27 cellular contexts compared by ENCODE assay signal in genomic region chr22:43693245-43693644, GRCh38.
"Had no signal": no experiment of that assay in that cellular context is flagged by ENCODE, and none has a peak within 500 bp of the region (broad histone marks: within the 10 kb centered on the region; RNA-seq: fewer than 3 reads in every experiment).

No MANE protein-coding gene starts in this region.

- H2AFZ ChIP-seq: hepatocyte had no signal

- ATAC-seq: effector memory CD8-positive, alpha-beta T cell; esophagus mucosa; gastrocnemius medialis; heart left ventricle; left cardiac atrium; left lung; left ventricle myocardium superior; lower lobe of right lung; mucosa of descending colon had no signal

- DNase-seq: colonic mucosa; cortex of kidney; effector CD8-positive, alpha-beta T cell; effector memory CD8-positive, alpha-beta T cell; endodermal cell; erythroblast; esophagus squamous epithelium; foreskin fibroblast; foreskin melanocyte; gastrocnemius medialis; heart left ventricle; hypothalamus; immature natural killer cell; left cardiac atrium; left lung; left ventricle myocardium superior; lower lobe of right lung; mesenchymal stem cell; mucosa of descending colon; naive B cell had no signal

- H3K27me3 ChIP-seq: colonic mucosa, esophagus squamous epithelium, gastrocnemius medialis, heart left ventricle, hepatocyte, left lung had no signal

- H3K9me3 ChIP-seq: colonic mucosa, esophagus squamous epithelium, gastrocnemius medialis, left lung, lower lobe of right lung, mucosa of descending colon had no signal

- H3K4me1 ChIP-seq: colonic mucosa, esophagus squamous epithelium, gastrocnemius medialis, heart left ventricle, left lung, lower lobe of right lung had no signal

- H3K9me3 Mint-ChIP-seq: dendritic cell treated with granulocyte-macrophage colony-stimulating factor and Interleukin-4, amounts not matched to agents 40 ng/mL and 50 ng/mL, for 4 days; endodermal cell; mesothelial cell of epicardium had no signal

- H3K4me3 ChIP-seq: colonic mucosa, esophagus squamous epithelium, gastrocnemius medialis, heart left ventricle, hepatocyte, left lung, lower lobe of right lung, mucosa of descending colon had no signal

- H3K27ac Mint-ChIP-seq: dendritic cell treated with granulocyte-macrophage colony-stimulating factor and Interleukin-4, amounts not matched to agents 40 ng/mL and 50 ng/mL, for 4 days; effector memory CD8-positive, alpha-beta T cell; endodermal cell; immature natural killer cell; mesothelial cell of epicardium; naive B cell had no signal

- H3K36me3 Mint-ChIP-seq: mesothelial cell of epicardium had no signal

- H3K4me2 ChIP-seq: hepatocyte had no signal

- H3K4me3 Mint-ChIP-seq: dendritic cell treated with granulocyte-macrophage colony-stimulating factor and Interleukin-4, amounts not matched to agents 40 ng/mL and 50 ng/mL, for 4 days; effector memory CD8-positive, alpha-beta T cell; endodermal cell; immature natural killer cell; mesothelial cell of epicardium; naive B cell had no signal

- FAIRE-seq: endometrium, keratinocyte had no signal

- H3K4me1 Mint-ChIP-seq: endodermal cell, immature natural killer cell, naive B cell had no signal

- H3K79me2 ChIP-seq: hepatocyte had no signal

- H3K36me3 ChIP-seq: colonic mucosa, esophagus squamous epithelium, gastrocnemius medialis, heart left ventricle, left lung, lower lobe of right lung had no signal

- H3K27ac ChIP-seq: colonic mucosa, epithelial cell of prostate, esophagus squamous epithelium, gastrocnemius medialis, heart left ventricle, hepatocyte, left lung, lower lobe of right lung had no signal
